ENCODE assay signal across 23 cellular contexts in genomic region chr3:30263238-30263920, GRCh38.
DNase-seq lines count a peak whose midpoint lies in the region; ATAC-seq and TF ChIP-seq lines count a peak whose summit lies in the region.
"Had no signal": no experiment of that assay in that cellular context is flagged by ENCODE, and none has a peak within 500 bp of the region (broad histone marks: within the 10 kb centered on the region; RNA-seq: fewer than 3 reads in every experiment).

No MANE protein-coding gene starts in this region.

- peaks cover 5% of the 10 kb centered on the region for H3K9me3 Mint-ChIP-seq in activated naive CD4-positive, alpha-beta T cell treated with anti-CD3 and anti-CD28 coated beads, Interleukin-2, amount 50 U/mL, for 24 hours
- peaks cover 13% of the 10 kb centered on the region for H3K9me3 Mint-ChIP-seq in central memory CD8-positive, alpha-beta T cell

- H3K9me3 ChIP-seq in PC-3 (ENCODE audit: low read length), result no peaks in the 10 kb centered on the region
- H3K9me3 ChIP-seq: psoas muscle had no signal

- H3K9me2 ChIP-seq in PC-3 (replicated peaks; ENCODE audit: low read length), result no peaks in the 10 kb centered on the region

- peak overlapping the region; percentile 30 for H3K4me3 Mint-ChIP-seq in activated naive CD4-positive, alpha-beta T cell treated with anti-CD3 and anti-CD28 coated beads, Interleukin-2, amount 50 U/mL, for 24 hours
- H3K4me3 Mint-ChIP-seq in central memory CD8-positive, alpha-beta T cell, result no peak overlapping the region
- H3K4me3 Mint-ChIP-seq: nephron had no signal

- no TSS peak for BruUV-seq in PC-3 (replicated peaks; lab: Mats Ljungman, UMichigan)

- no peaks in the 10 kb centered on the region for H3F3A ChIP-seq in PC-3 (ENCODE audit: low read length, unreplicated experiment)

- no peaks in the 10 kb centered on the region for H3K79me2 ChIP-seq in PC-3 (ENCODE audit: low read length)

- H3K27ac Mint-ChIP-seq in activated naive CD4-positive, alpha-beta T cell treated with anti-CD3 and anti-CD28 coated beads, Interleukin-2, amount 50 U/mL, for 24 hours, result peak overlapping the region; percentile 6
- H3K27ac Mint-ChIP-seq in central memory CD8-positive, alpha-beta T cell (ENCODE audit: low read depth), result peak overlapping the region; percentile 5
- H3K27ac Mint-ChIP-seq: nephron had no signal

- no peaks in the 10 kb centered on the region for H3K36me3 ChIP-seq in PC-3 (ENCODE audit: low read depth, low read length)
- H3K36me3 ChIP-seq: gastroesophageal sphincter, spleen had no signal

- H4K20me1 ChIP-seq in PC-3 (ENCODE audit: low read length), result no peaks in the 10 kb centered on the region

- H3K4me1 ChIP-seq in PC-3 (ENCODE audit: insufficient read depth, low read length), result peaks cover 15% of the 10 kb centered on the region; the same call in 1 of the 2 replicates
- H3K4me1 ChIP-seq: psoas muscle had no signal

- no peak overlapping the region for H2AFZ ChIP-seq in PC-3 (ENCODE audit: low read length)

- H3K27me3 Mint-ChIP-seq in activated naive CD4-positive, alpha-beta T cell treated with anti-CD3 and anti-CD28 coated beads, Interleukin-2, amount 50 U/mL, for 24 hours, result no peaks in the 10 kb centered on the region
- H3K27me3 Mint-ChIP-seq in central memory CD8-positive, alpha-beta T cell, result no peaks in the 10 kb centered on the region

- TF ChIP-seq CTCF in PC-3 (conservative IDR thresholded peaks at IDR 0.05; ENCODE audit: low read depth, low read length), result no peak

- no peak overlapping the region for H3K27ac ChIP-seq in PC-3 (ENCODE audit: low read length)
- H3K27ac ChIP-seq: gastroesophageal sphincter, psoas muscle had no signal

- no peak for DNase-seq in activated naive CD4-positive, alpha-beta T cell treated with Interleukin-2 at 50 U/mL for 16 hours
- DNase-seq in PC-3, result peak; percentile 10
- no peak for DNase-seq in central memory CD8-positive, alpha-beta T cell (ENCODE audit: low spot score in 2 of 2)
- peak; percentile 9 for DNase-seq in stimulated activated naive CD8-positive, alpha-beta T cell treated with anti-CD3 and anti-CD28 coated beads, Interleukin-15, Interleukin-2, amounts not matched to agents 100 U/mL and 50 U/mL, for 24 hours
- no peak for DNase-seq in SW 1271 (lab: John Stamatoyannopoulos, UW)
- DNase-seq: activated CD4-positive, CD25-positive, alpha-beta regulatory T cell; anterior cingulate cortex; central memory CD4-positive, alpha-beta T cell; DMS79 treated with DMSO at 0.1 percent for 48 hours; Karpas-422; kidney glomerular epithelial cell; mesendoderm; NCI-H1105 treated with DMSO at 0.1 percent for 48 hours; NCI-H2107; NCI-H510A; psoas muscle; spleen; stimulated activated CD4-positive, alpha-beta T cell treated with anti-CD3 and anti-CD28 coated beads, Interleukin-4, amount 100 ng/mL, for 4 hours had no signal

- no peaks in the 10 kb centered on the region for H3K27me3 ChIP-seq in PC-3 (ENCODE audit: low read length)
- H3K27me3 ChIP-seq: gastroesophageal sphincter, spleen had no signal

- peaks cover 3% of the 10 kb centered on the region for H3K36me3 Mint-ChIP-seq in activated naive CD4-positive, alpha-beta T cell treated with anti-CD3 and anti-CD28 coated beads, Interleukin-2, amount 50 U/mL, for 24 hours
- peaks cover 3% of the 10 kb centered on the region for H3K36me3 Mint-ChIP-seq in central memory CD8-positive, alpha-beta T cell (ENCODE audit: insufficient read depth)

- CTCF ChIA-PET in PC-3 (lab: Charles Lee), result interaction anchor here (0.5 kb wide), 1 partner anchor 73 kb away, joined by 3 read pairs; no protein-coding TSS in a partner anchor

- POLR2A ChIA-PET in PC-3 (lab: Charles Lee; ENCODE audit: unreplicated experiment), result no interaction called here

- H3K4me3 ChIP-seq in PC-3 (ENCODE audit: low read length), result no peak overlapping the region
- H3K4me3 ChIP-seq: gastroesophageal sphincter, psoas muscle, spleen had no signal

- H3K4me2 ChIP-seq in PC-3 (ENCODE audit: low read length), result no peak overlapping the region

- intact Hi-C loops in PC-3 (cut with micrococcal nuclease), result no loop called here

- no peak overlapping the region for H3K9ac ChIP-seq in PC-3 (ENCODE audit: low read length)

- H3K4me1 Mint-ChIP-seq in activated naive CD4-positive, alpha-beta T cell treated with anti-CD3 and anti-CD28 coated beads, Interleukin-2, amount 50 U/mL, for 24 hours, result peaks cover 35% of the 10 kb centered on the region
- peaks cover 12% of the 10 kb centered on the region for H3K4me1 Mint-ChIP-seq in central memory CD8-positive, alpha-beta T cell

- ATAC-seq in PC-3, result no peak
- ATAC-seq in central memory CD8-positive, alpha-beta T cell (replicated peaks; ENCODE audit: extremely low read depth, poor library complexity, severe bottlenecking), result no peak
- peak; percentile 77 for ATAC-seq in stimulated activated naive CD8-positive, alpha-beta T cell treated with anti-CD3 and anti-CD28 coated beads, Interleukin-15, Interleukin-2, amounts not matched to agents 100 U/mL and 50 U/mL, for 24 hours
- ATAC-seq in HG02870 (IDR thresholded peaks at IDR 0.05; ENCODE audit: unreplicated experiment), result no peak
- no peak for ATAC-seq in GM19035 (IDR thresholded peaks at IDR 0.05; ENCODE audit: unreplicated experiment)
- ATAC-seq: gastroesophageal sphincter, psoas muscle had no signal

Comparison
In these comparisons a context has a peak if more than half of its experiments do, and no peak if none do; other contexts are left out.
1. DNase-seq: peak in PC-3 (single experiment) and stimulated activated naive CD8-positive, alpha-beta T cell treated with anti-CD3 and anti-CD28 coated beads, Interleukin-15, Interleukin-2, amounts not matched to agents 100 U/mL and 50 U/mL, for 24 hours (single experiment); none in activated naive CD4-positive, alpha-beta T cell treated with Interleukin-2 at 50 U/mL for 16 hours (single experiment), central memory CD8-positive, alpha-beta T cell (0 of 2) and SW 1271 (0 of 2).